8 cellular contexts compared by ENCODE assay signal in genomic region chr16:89565506-89566372, GRCh38. TPM values are rescaled to one million over a fixed set of nuclear protein-coding genes. Genes with fewer than 3 reads are reported as not detected.
DNase-seq lines count a peak whose midpoint lies in the region; ATAC-seq and TF ChIP-seq lines count a peak whose summit lies in the region.

No MANE protein-coding gene starts in this region.

- 4% methylated on average over 22 of the region's 46 CpGs for WGBS in mammary epithelial cell (ENCODE audit: low coverage, missing lambda C conversion rate)

- intact Hi-C loops in mammary epithelial cell (cut with micrococcal nuclease) (no loop called here), left colon (cut with DNase I, micrococcal nuclease) (no loop called here)

- peaks cover 34% of the 10 kb centered on the region for H3K79me2 ChIP-seq in mammary epithelial cell (ENCODE audit: insufficient read depth, low read length)

- no peaks in the 10 kb centered on the region for H3K9me3 ChIP-seq in mammary epithelial cell (replicated peaks; ENCODE audit: insufficient read depth, low read length)

- no peak overlapping the region for H2AFZ ChIP-seq in mammary epithelial cell (ENCODE audit: low read depth, low read length)

- H3K27me3 ChIP-seq in mammary epithelial cell (ENCODE audit: insufficient read depth, low read length): no peaks in the 10 kb centered on the region

- dilution Hi-C loops in mammary epithelial cell (cut with HindIII; ENCODE audit: low sequenced_read_pairs): no loop called here

- no peak overlapping the region for H3K4me2 ChIP-seq in mammary epithelial cell (ENCODE audit: insufficient read depth, low read depth, low read length)

- H3K4me1 ChIP-seq in mammary epithelial cell (ENCODE audit: insufficient read depth, low read length): peaks cover 38% of the 10 kb centered on the region

- H3K4me3 Mint-ChIP-seq in T-helper 2 cell treated with Interferon-gamma antibody and Interleukin-4, amounts not matched to agents 5 μg/mL and 100 μg/mL, for 36 hours: peak overlapping the region; percentile 36

- peaks cover 33% of the 10 kb centered on the region for H3K4me1 Mint-ChIP-seq in T-helper 2 cell treated with Interferon-gamma antibody and Interleukin-4, amounts not matched to agents 5 μg/mL and 100 μg/mL, for 36 hours (ENCODE audit: low read depth)

- peaks cover 29% of the 10 kb centered on the region for H3K36me3 ChIP-seq in mammary epithelial cell (ENCODE audit: insufficient read depth, low read length)

- no peaks in the 10 kb centered on the region for H3K9me3 Mint-ChIP-seq in T-helper 2 cell treated with Interferon-gamma antibody and Interleukin-4, amounts not matched to agents 5 μg/mL and 100 μg/mL, for 36 hours

- no peaks in the 10 kb centered on the region for H3K27me3 Mint-ChIP-seq in T-helper 2 cell treated with Interferon-gamma antibody and Interleukin-4, amounts not matched to agents 5 μg/mL and 100 μg/mL, for 36 hours (ENCODE audit: low read depth)

- TF ChIP-seq POLR2A in GM18505 (IDR thresholded peaks at IDR 0.05; ENCODE audit: borderline replicate concordance, extremely low read depth, insufficient read depth, insufficient read length): no peak

- BruUV-seq in mammary epithelial cell (replicated peaks; lab: Mats Ljungman, UMichigan): no TSS peak

- peak overlapping the region; percentile 26 for H3K27ac Mint-ChIP-seq in T-helper 2 cell treated with Interferon-gamma antibody and Interleukin-4, amounts not matched to agents 5 μg/mL and 100 μg/mL, for 36 hours

- peaks cover 45% of the 10 kb centered on the region for H3K36me3 Mint-ChIP-seq in T-helper 2 cell treated with Interferon-gamma antibody and Interleukin-4, amounts not matched to agents 5 μg/mL and 100 μg/mL, for 36 hours (ENCODE audit: low read depth)

- DNase-seq in DMS53 (lab: John Stamatoyannopoulos, UW): peak; percentile 79
- DNase-seq in KBM-7: peak; percentile 89
- peak; percentile 56 for DNase-seq in T-helper 2 cell treated with Interferon-gamma antibody and Interleukin-4, amounts not matched to agents 5 μg/mL and 100 μg/mL, for 36 hours (ENCODE audit: low spot score)
- peak; percentile 79 for DNase-seq in mammary epithelial cell
- DNase-seq in left colon: peak; percentile 58 to 74
- peak; percentile 62 to 64 for DNase-seq in stimulated activated CD8-positive, alpha-beta memory T cell treated with anti-CD3 and anti-CD28 coated beads, Interleukin-2, amount 100 ng/mL, for 48 hours (ENCODE audit: low read depth in 2 of 2)
- DNase-seq in epidermal melanocyte (ENCODE audit: insufficient read length, low spot score): no peak

- TF ChIP-seq CTCF in mammary epithelial cell (conservative IDR thresholded peaks at IDR 0.05 in 1 of 2, IDR thresholded peaks at IDR 0.05 in 1 of 2; ENCODE audit: extremely low read depth in 1 of 2, insufficient read depth in 1 of 2, low read depth in 1 of 2, low read length in 2 of 2): peak; percentile 47 to 73

- H4K20me1 ChIP-seq in mammary epithelial cell (ENCODE audit: insufficient read depth, low read length): peaks cover 4% of the 10 kb centered on the region

- no peak overlapping the region for H3K27ac ChIP-seq in mammary epithelial cell (ENCODE audit: insufficient read depth, low read depth, low read length)

- no peak overlapping the region for H3K9ac ChIP-seq in mammary epithelial cell (ENCODE audit: insufficient read depth, low read length)

- CTCF ChIA-PET in mammary epithelial cell (lab: Charles Lee; ENCODE audit: low non-redundant PET): interaction anchor here (0.6 kb wide), 1 partner anchor 101 kb away, joined by 3 read pairs; no protein-coding TSS in a partner anchor

- no peak overlapping the region for H3K4me3 ChIP-seq in mammary epithelial cell (replicated peaks in 1 of 3; ENCODE audit: insufficient read depth in 1 of 3, low read depth in 2 of 3, low read length in 3 of 3)

- in situ Hi-C loops in KBM-7 (cut with MboI; ENCODE audit: low pct_unique_long_range_greater_than_20kb, low sequenced_read_pairs) (no loop called here), mammary epithelial cell (cut with MboI; ENCODE audit: low sequenced_read_pairs in 2 of 2) (no loop called here)

- ATAC-seq in left colon: peak; percentile 61
- no peak for ATAC-seq in GM18505 (IDR thresholded peaks at IDR 0.05; ENCODE audit: unreplicated experiment)

RNA-seq across cellular contexts. Expression of gene RPL13, which starts 5.3 kb away (rescaled TPM):
- total RNA-seq in mammary epithelial cell: 1,000 to 10,000 TPM; 1,876 to 2,450 TPM
- polyA plus RNA-seq in mammary epithelial cell: 2,937 TPM
- 730 TPM for polyA minus RNA-seq in mammary epithelial cell
- total RNA-seq in left colon: 1,000 to 10,000 TPM; 1,613 to 1,684 TPM

RNA-seq across cellular contexts. Expression of gene CPNE7, which starts 9.8 kb away (rescaled TPM):
- total RNA-seq in mammary epithelial cell (1 to 10 TPM in 1 of 2 donors, not detected in 1; 2.1 TPM), left colon (under 1 TPM; 0.73 to 0.92 TPM)
- 1.2 TPM for polyA plus RNA-seq in mammary epithelial cell
- polyA minus RNA-seq in mammary epithelial cell: 18.1 TPM

RNA-seq across cellular contexts. Expression of gene DPEP1, which starts 47.7 kb away (rescaled TPM):
- total RNA-seq in mammary epithelial cell (not detected), left colon (1 to 10 TPM in 1 of 2 donors, under 1 TPM in 1; 0.73 to 4.4 TPM)
- polyA plus RNA-seq in mammary epithelial cell: not detected
- polyA minus RNA-seq in mammary epithelial cell: not detected

RNA-seq across cellular contexts. Expression of gene SPG7, which starts 57.5 kb away (rescaled TPM):
- total RNA-seq in mammary epithelial cell (100 to 1,000 TPM in 1 of 2 donors, 10 to 100 TPM in 1; 91.9 to 102 TPM), left colon (100 to 1,000 TPM; 106 to 146 TPM)
- polyA plus RNA-seq in mammary epithelial cell: 49.6 TPM
- polyA minus RNA-seq in mammary epithelial cell: 86.2 TPM
